8 cellular contexts compared by ENCODE assay signal in the genomic region with DNA sequence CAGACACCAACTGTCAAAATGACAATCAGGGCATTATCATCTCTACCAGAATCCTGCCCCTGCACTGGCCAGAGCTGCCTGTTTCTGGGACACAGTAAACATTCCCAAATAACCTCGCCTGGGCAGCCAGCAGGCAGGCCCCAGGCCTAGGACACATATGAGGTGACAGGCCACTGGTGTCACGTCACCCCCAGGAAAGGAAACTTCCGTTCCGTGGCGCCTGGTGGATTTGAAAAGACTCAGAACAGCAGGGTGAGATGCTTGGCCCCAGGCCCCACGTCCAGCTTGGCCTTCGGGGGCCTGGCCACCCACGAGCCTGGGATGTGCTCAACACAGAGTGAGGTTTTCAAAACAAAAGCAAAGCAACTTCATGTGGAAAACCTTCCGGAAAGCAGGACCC. TPM values are rescaled to one million over a fixed set of nuclear protein-coding genes. Genes with fewer than 3 reads are reported as not detected.
DNase-seq lines count a peak whose midpoint lies in the region; ATAC-seq, FAIRE-seq and TF ChIP-seq lines count a peak whose summit lies in the region.

No MANE protein-coding gene starts in this region.

- no peaks in the 10 kb centered on the region for H3K27me3 ChIP-seq in skeletal muscle tissue (ENCODE audit: control insufficient read depth in 3 of 3, insufficient read depth in 3 of 3, low read length in 3 of 3)
- H3K27me3 ChIP-seq in foreskin keratinocyte = peaks cover 11% of the 10 kb centered on the region

- H3K27me3 Mint-ChIP-seq in T-helper 17 cell = no peaks in the 10 kb centered on the region

- TF ChIP-seq CTCF in foreskin keratinocyte (conservative IDR thresholded peaks at IDR 0.05) = no peak

- peaks cover 11% of the 10 kb centered on the region for H3K36me3 Mint-ChIP-seq in T-helper 17 cell (ENCODE audit: low read depth)

- peak; percentile 44 for DNase-seq in GM12892 (ENCODE audit: insufficient read length)
- no peak for DNase-seq in T-helper 17 cell
- peak; percentile 81 for DNase-seq in cardiac septum (ENCODE audit: low spot score)
- no peak for DNase-seq in NCI-H748 (lab: John Stamatoyannopoulos, UW; ENCODE audit: unreplicated experiment)
- no peak for DNase-seq in AG08396 (ENCODE audit: low spot score)
- DNase-seq in GOT3 (lab: John Stamatoyannopoulos, UW) = no peak
- no peak for DNase-seq in foreskin keratinocyte

- TF ChIP-seq POLR2A in GM12892 (IDR thresholded peaks at IDR 0.05; ENCODE audit: low read depth, low read length) = no peak

- peak overlapping the region; percentile 78 to 92 (median 89) for H3K9ac ChIP-seq in skeletal muscle tissue (ENCODE audit: low read depth in 1 of 3, low read length in 3 of 3)

- H3K4me1 ChIP-seq in skeletal muscle tissue (ENCODE audit: control insufficient read depth in 3 of 3, insufficient read depth in 3 of 3, low read length in 3 of 3) (peaks cover 44 to 58% (median 47%) of the 10 kb centered on the region in 3 donors), foreskin keratinocyte (no peaks in the 10 kb centered on the region)

- peak overlapping the region; percentile 69 to 74 (median 70) for H3K4me3 ChIP-seq in skeletal muscle tissue (ENCODE audit: low read length in 3 of 3)

- peak overlapping the region; percentile 98 for H3K4me3 Mint-ChIP-seq in T-helper 17 cell

- peak overlapping the region; percentile 97 for H3K27ac Mint-ChIP-seq in T-helper 17 cell

- intact Hi-C loops in cardiac septum (cut with DNase I) = no loop called here

- H3K9me3 ChIP-seq in T-helper 17 cell (ENCODE audit: control insufficient read depth, low read length, poor library complexity, severe bottlenecking) = no peaks in the 10 kb centered on the region
- H3K9me3 ChIP-seq in skeletal muscle tissue (ENCODE audit: control insufficient read depth in 3 of 3, low read length in 3 of 3) = no peaks in the 10 kb centered on the region

- peaks cover 83% of the 10 kb centered on the region for H3K4me1 Mint-ChIP-seq in T-helper 17 cell

- H3K36me3 ChIP-seq in skeletal muscle tissue (ENCODE audit: control insufficient read depth in 3 of 3, insufficient read depth in 3 of 3, low read length in 3 of 3) = no peaks in the 10 kb centered on the region

- peak overlapping the region; percentile 89 for H3K27ac ChIP-seq in skeletal muscle tissue (ENCODE audit: low read depth, low read length)
- no peak overlapping the region for H3K27ac ChIP-seq in foreskin keratinocyte

- ATAC-seq in T-helper 17 cell (peak; percentile 11), foreskin keratinocyte (no peak)

- peak; percentile 81 for FAIRE-seq in GM12892 (lab: Jason Lieb, UNC)

RNA-seq across cellular contexts. Expression of gene SEMA4D, which starts 1.3 kb away (rescaled TPM):
- 54.7 TPM for polyA plus RNA-seq in GM12892 (2012; ENCODE audit: missing spikeins)
- total RNA-seq in T-helper 17 cell (100 to 1,000 TPM; 250 to 312 TPM), cardiac septum (21.4 TPM), skeletal muscle tissue (14.6 TPM), foreskin keratinocyte (1.9 TPM in 2 replicates)
- polyA plus RNA-seq in foreskin keratinocyte = 0.68 and 0.69 TPM in 2 replicates

Comparison
In these comparisons a context has a peak if more than half of its experiments do, and no peak if none do; other contexts are left out.
1. DNase-seq: peak in GM12892 (single experiment) and cardiac septum (single experiment); none in T-helper 17 cell (0 of 3), NCI-H748 (single experiment), AG08396 (single experiment), GOT3 (single experiment) and foreskin keratinocyte (0 of 2).
2. RNA of gene SEMA4D, which starts 1.3 kb away (total RNA-seq): 250 to 312 TPM in T-helper 17 cell; 21.4 TPM in cardiac septum (single experiment), 14.6 TPM in skeletal muscle tissue (single experiment) and 1.9 TPM in foreskin keratinocyte; every median in the first group is over 10 times any median in the second.